Comparison of ENCODE assay signal across 8 cellular contexts in genomic region chr7:142855756-142856564, GRCh38. TPM values are rescaled to one million over a fixed set of nuclear protein-coding genes. Genes with fewer than 3 reads are reported as not detected.
DNase-seq lines count a peak whose midpoint lies in the region; ATAC-seq, FAIRE-seq and TF ChIP-seq lines count a peak whose summit lies in the region.

No MANE protein-coding gene starts in this region.

- H3K4me1 Mint-ChIP-seq in CD8-positive, alpha-beta memory T cell = peaks cover 10 to 27% (median 15%) of the 10 kb centered on the region in 3 donors

- peak overlapping the region; percentile 27 for H3K4me3 ChIP-seq in CD8-positive, alpha-beta memory T cell (ENCODE audit: low read length)
- H3K4me3 ChIP-seq in Peyer's patch = peak overlapping the region; percentile 6 to 79 (median 62)
- peak overlapping the region in 2 of 4 experiments; percentile 31 to 63 for H3K4me3 ChIP-seq in fibroblast of lung (replicated peaks in 1 of 4; ENCODE audit: control extremely low read depth in 1 of 4, insufficient read depth in 1 of 4, low read depth in 3 of 4, low read length in 4 of 4)

- H3K36me3 ChIP-seq in CD8-positive, alpha-beta memory T cell (ENCODE audit: insufficient read depth, low read length) = no peaks in the 10 kb centered on the region
- H3K36me3 ChIP-seq in Peyer's patch = no peaks in the 10 kb centered on the region
- H3K36me3 ChIP-seq in fibroblast of lung (ENCODE audit: control insufficient read depth, insufficient read depth, low read length) = no peaks in the 10 kb centered on the region

- CTCF ChIA-PET in CD8-positive, alpha-beta memory T cell (lab: Charles Lee) = interaction anchor here (1.0 to 3.2 kb wide), 5 partner anchors 8 to 359 kb away, joined by 3 to 28 read pairs (median 7); no protein-coding TSS in a partner anchor

- TF ChIP-seq CTCF in Peyer's patch (IDR thresholded peaks at IDR 0.05) = no peak
- no peak for TF ChIP-seq CTCF in fibroblast of lung (conservative IDR thresholded peaks at IDR 0.05 in 1 of 2, IDR thresholded peaks at IDR 0.05 in 1 of 2; ENCODE audit: low read depth in 1 of 2, low read length in 2 of 2)
- TF ChIP-seq CTCF in omental fat pad (IDR thresholded peaks at IDR 0.05) = no peak

- peaks cover 21% of the 10 kb centered on the region for H3K4me1 ChIP-seq in CD8-positive, alpha-beta memory T cell (ENCODE audit: insufficient read depth, low read length)
- H3K4me1 ChIP-seq in Peyer's patch (peaks cover 0 to 19% (median 4%) of the 10 kb centered on the region in 4 donors), fibroblast of lung (ENCODE audit: control insufficient read depth, extremely low read depth, insufficient read depth, low read length) (no peaks in the 10 kb centered on the region)

- H3K27me3 ChIP-seq in CD8-positive, alpha-beta memory T cell (ENCODE audit: insufficient read depth, low read length, poor library complexity, severe bottlenecking) = no peaks in the 10 kb centered on the region
- H3K27me3 ChIP-seq in Peyer's patch = no peaks in the 10 kb centered on the region
- peaks cover 2% of the 10 kb centered on the region for H3K27me3 ChIP-seq in fibroblast of lung (ENCODE audit: control insufficient read depth, insufficient read depth, low read length)

- DNase-seq in CD8-positive, alpha-beta memory T cell = no peak
- DNase-seq in Peyer's patch (peak in 1 of 3 donors; percentile 53), fibroblast of lung (ENCODE audit: low read depth in 2 of 2) (peak; percentile 8 to 21), omental fat pad (ENCODE audit: low spot score) (no peak), GM12891 (ENCODE audit: insufficient read length, low spot score) (no peak), NCI-H82 treated with DMSO at 0.1 percent for 48 hours (lab: John Stamatoyannopoulos, UW; ENCODE audit: unreplicated experiment) (no peak), HK-2 (ENCODE audit: unreplicated experiment) (no peak)

- H4K20me1 ChIP-seq in fibroblast of lung (ENCODE audit: control insufficient read depth, extremely low read depth, insufficient read depth, low read length) = no peaks in the 10 kb centered on the region

- no peak for FAIRE-seq in GM12891 (lab: Jason Lieb, UNC)

- no peaks in the 10 kb centered on the region for H3K27me3 Mint-ChIP-seq in CD8-positive, alpha-beta memory T cell

- TF ChIP-seq POLR2A in Peyer's patch (IDR thresholded peaks at IDR 0.05) = no peak
- TF ChIP-seq POLR2A in GM12891 (IDR thresholded peaks at IDR 0.05; ENCODE audit: low read depth, low read length) = no peak

- H3K9me3 Mint-ChIP-seq in CD8-positive, alpha-beta memory T cell = no peaks in the 10 kb centered on the region

- no peaks in the 10 kb centered on the region for H3K9me3 ChIP-seq in CD8-positive, alpha-beta memory T cell (ENCODE audit: low read length)
- H3K9me3 ChIP-seq in Peyer's patch (no peaks in the 10 kb centered on the region), fibroblast of lung (ENCODE audit: control insufficient read depth, insufficient read depth, low read depth, low read length) (no peaks in the 10 kb centered on the region)

- ATAC-seq in omental fat pad (ENCODE audit: low FRiP score) (peak; percentile 50), HG02759 (IDR thresholded peaks at IDR 0.05; ENCODE audit: unreplicated experiment) (no peak)

- no peaks in the 10 kb centered on the region for H3K79me2 ChIP-seq in fibroblast of lung (ENCODE audit: control insufficient read depth, insufficient read depth, low read length)

- peak overlapping the region; percentile 9 for H3K4me2 ChIP-seq in fibroblast of lung (ENCODE audit: extremely low read depth, insufficient read depth, low read length)

- no peak overlapping the region for H2AFZ ChIP-seq in fibroblast of lung (ENCODE audit: low read length)

- H3K27ac Mint-ChIP-seq in CD8-positive, alpha-beta memory T cell = peak overlapping the region in 4 of 8 donors; percentile 14 to 93 (median 44)

- peak overlapping the region; percentile 79 to 88 (median 83) for H3K4me3 Mint-ChIP-seq in CD8-positive, alpha-beta memory T cell

- H3K27ac ChIP-seq in CD8-positive, alpha-beta memory T cell (ENCODE audit: low read depth, low read length) = no peak overlapping the region
- peak overlapping the region in 1 of 4 donors; percentile 90 for H3K27ac ChIP-seq in Peyer's patch
- H3K27ac ChIP-seq in fibroblast of lung (ENCODE audit: insufficient read depth, low read length) = no peak overlapping the region

- no peak overlapping the region for H3K9ac ChIP-seq in fibroblast of lung (ENCODE audit: insufficient read depth, low read length)

- POLR2A ChIA-PET in CD8-positive, alpha-beta memory T cell (lab: Charles Lee) = no interaction called here

- H3K36me3 Mint-ChIP-seq in CD8-positive, alpha-beta memory T cell = peaks cover 0 to 7% (median 0%) of the 10 kb centered on the region in 3 donors

TF ChIP-seq in GM12891, 5 proteins besides CTCF, POLR2A, EP300 and RAD21:
- TF ChIP-seq POU2F2 (IDR thresholded peaks at IDR 0.05; ENCODE audit: low read depth, low read length) = no peak
- no peak for TF ChIP-seq SPI1 (IDR thresholded peaks at IDR 0.05; ENCODE audit: low read depth, low read length)
- no peak for TF ChIP-seq TAF1 (IDR thresholded peaks at IDR 0.05; ENCODE audit: low read depth, low read length)
- TF ChIP-seq PAX5 (IDR thresholded peaks at IDR 0.05; ENCODE audit: insufficient read depth, low read length, severe bottlenecking) = no peak
- TF ChIP-seq POLR2AphosphoS5 (IDR thresholded peaks at IDR 0.05; ENCODE audit: low read depth, low read length) = no peak

RNA-seq across cellular contexts. Expression of gene EPHB6, which starts 1.1 kb away (rescaled TPM):
- 1 to 10 TPM; 6.0 to 8.1 TPM for total RNA-seq in CD8-positive, alpha-beta memory T cell
- polyA plus RNA-seq in CD8-positive, alpha-beta memory T cell = 13.7 TPM
- total RNA-seq in Peyer's patch = 10 to 100 TPM in 1 of 4 donors, 1 to 10 TPM in 2, under 1 TPM in 1; 0.53 to 19.0 (median 5.5) TPM
- total RNA-seq in fibroblast of lung = 4.3 and 6.7 TPM in 2 replicates
- polyA plus RNA-seq in fibroblast of lung = 1.1 and 2.9 TPM in 2 replicates
- polyA plus RNA-seq in fibroblast of lung (2012) = 1.5 and 4.9 TPM in 2 replicates
- 9.9 and 13.2 TPM in 2 replicates for polyA minus RNA-seq in fibroblast of lung (ENCODE audit: low replicate concordance)
- total RNA-seq in omental fat pad = 10 to 100 TPM; 16.9 to 89.0 (median 45.7) TPM
- polyA plus RNA-seq in GM12891 (2012; ENCODE audit: low read depth, missing spikeins) = 0.32 TPM

RNA-seq across cellular contexts. Expression of gene TRPV6, which starts 29.6 kb away (rescaled TPM):
- not detected for total RNA-seq in CD8-positive, alpha-beta memory T cell
- polyA plus RNA-seq in CD8-positive, alpha-beta memory T cell = not detected
- total RNA-seq in Peyer's patch (1 to 10 TPM in 1 of 4 donors, under 1 TPM in 3; 0.19 to 2.5 (median 0.82) TPM), fibroblast of lung (not detected in 2 replicates), omental fat pad (under 1 TPM; under 0.01 to 0.65 (median 0.52) TPM)
- not detected in 2 replicates for polyA plus RNA-seq in fibroblast of lung
- 0.05 TPM in 1 of 2 replicates, not detected in the other for polyA plus RNA-seq in fibroblast of lung (2012)
- polyA minus RNA-seq in fibroblast of lung (ENCODE audit: low replicate concordance) = not detected in 2 replicates
- polyA plus RNA-seq in GM12891 (2012; ENCODE audit: low read depth, missing spikeins) = 0.04 TPM

Comparison
In these comparisons a context has a peak if more than half of its experiments do, and no peak if none do; other contexts are left out.
1. DNase-seq: peak in fibroblast of lung (2 of 2); none in CD8-positive, alpha-beta memory T cell (0 of 5), omental fat pad (single experiment), GM12891 (single experiment), NCI-H82 treated with DMSO at 0.1 percent for 48 hours (single experiment) and HK-2 (single experiment).